Comparison of ENCODE assay signal across 13 cellular contexts in the genomic region with DNA sequence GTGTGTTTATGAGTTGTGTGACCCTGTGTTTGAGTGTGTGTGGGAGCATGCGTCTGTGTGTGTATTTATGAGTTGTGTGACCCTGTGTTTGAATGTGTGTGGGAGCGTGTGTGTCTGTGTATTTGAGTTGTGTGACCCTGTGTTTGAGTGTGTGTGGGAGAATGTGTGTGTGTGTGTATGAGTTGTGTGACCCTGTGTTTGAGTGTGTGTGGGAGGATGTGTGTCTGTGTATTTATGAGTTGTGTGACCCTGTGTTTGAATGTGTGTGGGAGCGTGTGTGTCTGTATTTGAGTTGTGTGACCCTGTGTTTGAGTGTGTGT. TPM values are rescaled to one million over a fixed set of nuclear protein-coding genes. Genes with fewer than 3 reads are reported as not detected.
DNase-seq lines count a peak whose midpoint lies in the region; ATAC-seq, FAIRE-seq and TF ChIP-seq lines count a peak whose summit lies in the region.
"Not testable (repeated sequence)": the region's sequence is repeated elsewhere in the genome, so short reads cannot be mapped to it uniquely, and the experiment has no call there.
"Had no signal": no experiment of that assay in that cellular context is flagged by ENCODE, and none has a peak within 500 bp of the region (broad histone marks: within the 10 kb centered on the region; RNA-seq: fewer than 3 reads in every experiment).

No MANE protein-coding gene starts in this region.

- not testable (repeated sequence) for TF ChIP-seq EP300 in K562 (IDR thresholded peaks at IDR 0.05; ENCODE audit: low read length)

- not testable (repeated sequence) for DNase-seq in CD4-positive, CD25-positive, alpha-beta regulatory T cell; HCT116 (ENCODE audit: low read depth, low spot score); T-helper 17 cell; K562 (ENCODE audit: extremely low read depth in 1 of 4, low spot score in 3 of 4); immature natural killer cell; natural killer cell treated with Interleukin-12 subunit alpha and Interleukin-12 subunit beta and Interleukin-15 and Interleukin-18, amount 100 ng/mL, for 72 hours (ENCODE audit: low spot score)

- intact Hi-C loops in HCT116 (cut with micrococcal nuclease) (loop anchor here (1.0 kb wide), 1 partner anchor 37 kb away; no protein-coding TSS in a partner anchor), K562 (cut with micrococcal nuclease) (loop anchor here (1.0 kb wide), 1 partner anchor 37 kb away; no protein-coding TSS in a partner anchor)

- H3K4me1 Mint-ChIP-seq in CD4-positive, CD25-positive, alpha-beta regulatory T cell = peaks cover 10 to 28% (median 20%) of the 10 kb centered on the region in 4 donors
- peaks cover 20% of the 10 kb centered on the region for H3K4me1 Mint-ChIP-seq in T-helper 17 cell
- H3K4me1 Mint-ChIP-seq in activated T-helper 17 cell treated with anti-CD3 and anti-CD28 coated beads, Interleukin-2, amount 50 U/mL, for 72 hours = peaks cover 13% of the 10 kb centered on the region
- peaks cover 14 to 15% of the 10 kb centered on the region in 2 donors for H3K4me1 Mint-ChIP-seq in immature natural killer cell
- peaks cover 11 to 15% of the 10 kb centered on the region in 2 donors for H3K4me1 Mint-ChIP-seq in natural killer cell treated with Interleukin-12 subunit alpha and Interleukin-12 subunit beta and Interleukin-15 and Interleukin-18, amount 100 ng/mL, for 72 hours (ENCODE audit: low read depth in 2 of 2)
- H3K4me1 Mint-ChIP-seq in stimulated activated naive CD8-positive, alpha-beta T cell treated with anti-CD3 and anti-CD28 coated beads, Interleukin-15, Interleukin-2, amounts not matched to agents 100 ng/mL and 50 ng/mL, for 24 hours (ENCODE audit: low read depth) = peaks cover 17% of the 10 kb centered on the region

- not testable (repeated sequence) for H4K20me1 ChIP-seq in HCT116 (ENCODE audit: insufficient read depth); K562 (replicated peaks; ENCODE audit: control insufficient read depth, insufficient read depth, low read length)

- H3K4me1 ChIP-seq in CD4-positive, CD25-positive, alpha-beta regulatory T cell (ENCODE audit: control insufficient read depth, insufficient read depth, low read length, poor library complexity, severe bottlenecking) = peaks cover 15% of the 10 kb centered on the region
- not testable (repeated sequence) for H3K4me1 ChIP-seq in HCT116 (ENCODE audit: control insufficient read depth in 1 of 2, insufficient read depth in 2 of 2, low read length in 2 of 2)
- H3K4me1 ChIP-seq in K562 (replicated peaks in 1 of 2; ENCODE audit: control insufficient read depth in 2 of 2, insufficient read depth in 2 of 2, low read length in 2 of 2) = peaks cover 0 to 41% of the 10 kb centered on the region in 2 experiments; a peak in 3 of 5 replicates

- FAIRE-seq in K562 (lab: Jason Lieb, UNC) = peak; percentile 19

- TF ChIP-seq CTCF in HCT116 (IDR thresholded peaks at IDR 0.05 in 2 of 3, conservative IDR thresholded peaks at IDR 0.05 in 1 of 3; ENCODE audit: borderline replicate concordance in 1 of 3, insufficient read depth in 1 of 3, low read depth in 2 of 3, low read length in 2 of 3); K562 (IDR thresholded peaks at IDR 0.05 in 2 of 3, conservative IDR thresholded peaks at IDR 0.05 in 1 of 3; ENCODE audit: insufficient read depth in 2 of 3, low read depth in 1 of 3, low read length in 3 of 3): not testable (repeated sequence)

- H3K9ac ChIP-seq in HCT116 (ENCODE audit: low read length); K562 (ENCODE audit: insufficient read depth in 1 of 2, low read depth in 2 of 2, low read length in 2 of 2): not testable (repeated sequence)

- H3K9me2 ChIP-seq in HCT116 (ENCODE audit: insufficient read depth) = not testable (repeated sequence)

- not testable (repeated sequence) for H3K9me3 ChIP-seq in CD4-positive, CD25-positive, alpha-beta regulatory T cell (ENCODE audit: control insufficient read depth in 2 of 2, low read length in 2 of 2); HCT116 (ENCODE audit: control insufficient read depth in 1 of 2, insufficient read depth in 1 of 2, low read depth in 1 of 2, low read length in 2 of 2); T-helper 17 cell (ENCODE audit: control insufficient read depth, low read length, poor library complexity, severe bottlenecking); K562 (replicated peaks; ENCODE audit: control insufficient read depth, insufficient read depth, low read depth, low read length)

- H3K27me3 Mint-ChIP-seq in CD4-positive, CD25-positive, alpha-beta regulatory T cell = peaks cover 34% of the 10 kb centered on the region
- H3K27me3 Mint-ChIP-seq in T-helper 17 cell (peaks cover 49% of the 10 kb centered on the region), immature natural killer cell (ENCODE audit: low read depth in 3 of 3) (peaks cover 11 to 26% (median 15%) of the 10 kb centered on the region in 3 donors)
- H3K27me3 Mint-ChIP-seq in activated T-helper 17 cell treated with anti-CD3 and anti-CD28 coated beads, Interleukin-2, amount 50 U/mL, for 72 hours = peaks cover 30% of the 10 kb centered on the region
- peaks cover 18 to 34% of the 10 kb centered on the region in 2 donors for H3K27me3 Mint-ChIP-seq in natural killer cell treated with Interleukin-12 subunit alpha and Interleukin-12 subunit beta and Interleukin-15 and Interleukin-18, amount 100 ng/mL, for 72 hours
- H3K27me3 Mint-ChIP-seq in stimulated activated naive CD8-positive, alpha-beta T cell treated with anti-CD3 and anti-CD28 coated beads, Interleukin-15, Interleukin-2, amounts not matched to agents 100 ng/mL and 50 ng/mL, for 24 hours = peaks cover 37% of the 10 kb centered on the region

- not testable (repeated sequence) for TF ChIP-seq RAD21 in HCT116 (IDR thresholded peaks at IDR 0.05; ENCODE audit: low read depth); K562 (CRISPR knock-in tag; conservative IDR thresholded peaks at IDR 0.05 in 1 of 2, IDR thresholded peaks at IDR 0.05 in 1 of 2)

- H3K4me3 Mint-ChIP-seq in CD4-positive, CD25-positive, alpha-beta regulatory T cell = peak overlapping the region in 3 of 4 donors; percentile 41 to 84 (median 70)
- H3K4me3 Mint-ChIP-seq in T-helper 17 cell = peak overlapping the region; percentile 88
- peak overlapping the region; percentile 3 for H3K4me3 Mint-ChIP-seq in activated T-helper 17 cell treated with anti-CD3 and anti-CD28 coated beads, Interleukin-2, amount 50 U/mL, for 72 hours
- H3K4me3 Mint-ChIP-seq in immature natural killer cell = peak overlapping the region; percentile 0 to 46 (median 8)
- H3K4me3 Mint-ChIP-seq in natural killer cell treated with Interleukin-12 subunit alpha and Interleukin-12 subunit beta and Interleukin-15 and Interleukin-18, amount 100 ng/mL, for 72 hours = peak overlapping the region; percentile 32
- H3K4me3 Mint-ChIP-seq in stimulated activated naive CD8-positive, alpha-beta T cell treated with anti-CD3 and anti-CD28 coated beads, Interleukin-15, Interleukin-2, amounts not matched to agents 100 ng/mL and 50 ng/mL, for 24 hours = peak overlapping the region; percentile 53

- not testable (repeated sequence) for H3K27ac Mint-ChIP-seq in CD4-positive, CD25-positive, alpha-beta regulatory T cell
- peak overlapping the region; percentile 86 for H3K27ac Mint-ChIP-seq in T-helper 17 cell
- H3K27ac Mint-ChIP-seq in activated T-helper 17 cell treated with anti-CD3 and anti-CD28 coated beads, Interleukin-2, amount 50 U/mL, for 72 hours = peak overlapping the region; percentile 19
- peak overlapping the region in 3 of 6 donors; percentile 16 to 51 (median 22) for H3K27ac Mint-ChIP-seq in immature natural killer cell
- H3K27ac Mint-ChIP-seq in natural killer cell treated with Interleukin-12 subunit alpha and Interleukin-12 subunit beta and Interleukin-15 and Interleukin-18, amount 100 ng/mL, for 72 hours = peak overlapping the region in 1 of 2 donors; percentile 0
- H3K27ac Mint-ChIP-seq in stimulated activated naive CD8-positive, alpha-beta T cell treated with anti-CD3 and anti-CD28 coated beads, Interleukin-15, Interleukin-2, amounts not matched to agents 100 ng/mL and 50 ng/mL, for 24 hours = peak overlapping the region; percentile 32

- not testable (repeated sequence) for TF ChIP-seq POLR2A in HCT116 (IDR thresholded peaks at IDR 0.05; ENCODE audit: borderline replicate concordance, extremely low read depth, insufficient read depth, insufficient read length); K562 (conservative IDR thresholded peaks at IDR 0.05)

- not testable (repeated sequence) for H3K36me3 Mint-ChIP-seq in CD4-positive, CD25-positive, alpha-beta regulatory T cell; activated T-helper 17 cell treated with anti-CD3 and anti-CD28 coated beads, Interleukin-2, amount 50 U/mL, for 72 hours (ENCODE audit: low read depth); immature natural killer cell; natural killer cell treated with Interleukin-12 subunit alpha and Interleukin-12 subunit beta and Interleukin-15 and Interleukin-18, amount 100 ng/mL, for 72 hours; stimulated activated naive CD8-positive, alpha-beta T cell treated with anti-CD3 and anti-CD28 coated beads, Interleukin-15, Interleukin-2, amounts not matched to agents 100 ng/mL and 50 ng/mL, for 24 hours (ENCODE audit: low read depth)
- H3K36me3 Mint-ChIP-seq in T-helper 17 cell (ENCODE audit: low read depth) = peaks cover 13% of the 10 kb centered on the region

- not testable (repeated sequence) for H2AFZ ChIP-seq in HCT116 (ENCODE audit: low read depth, low read length, poor library complexity, severe bottlenecking); K562 (ENCODE audit: low read depth, low read length)

- BruUV-seq in HCT116 (replicated peaks; lab: Mats Ljungman, UMichigan); K562 (replicated peaks; lab: Mats Ljungman, UMichigan): not testable (repeated sequence)

- in situ Hi-C loops in K562 (cut with MboI) = not testable (repeated sequence)

- CTCF ChIA-PET in HCT116 (lab: Charles Lee) (interaction anchor here (0.8 to 1.8 kb wide), 9 partner anchors 13 to 243 kb away, joined by 3 to 27 read pairs (median 5); no protein-coding TSS in a partner anchor), K562 (lab: Yijun Ruan, JAX; ENCODE audit: low intra/inter-chr PET ratio) (interaction anchor here (0.6 to 1.5 kb wide), 3 partner anchors 35 to 212 kb away, joined by 3 to 16 read pairs (median 3); no protein-coding TSS in a partner anchor)

- H3K4me3 ChIP-seq in CD4-positive, CD25-positive, alpha-beta regulatory T cell (ENCODE audit: low read depth, low read length); HCT116 (replicated peaks in 1 of 2; ENCODE audit: low read depth in 1 of 2, low read length in 2 of 2); K562: not testable (repeated sequence)

- not testable (repeated sequence) for H3K36me3 ChIP-seq in CD4-positive, CD25-positive, alpha-beta regulatory T cell (ENCODE audit: control insufficient read depth, insufficient read depth, low read length); HCT116 (ENCODE audit: control insufficient read depth in 1 of 2, insufficient read depth in 2 of 2, low read length in 2 of 2); K562 (ENCODE audit: control insufficient read depth, insufficient read depth, low read length)

- 0% methylated on average over 3 of the region's 3 CpGs for WGBS in K562 (ENCODE audit: insufficient coverage, low coverage, missing lambda C conversion rate)

- POLR2A ChIA-PET in HCT116 (lab: Charles Lee) = interaction anchor here (0.9 to 1.4 kb wide), 3 partner anchors 13 to 302 kb away, joined by 3 to 5 read pairs (median 3); no protein-coding TSS in a partner anchor
- POLR2A ChIA-PET in K562 (lab: Yijun Ruan, JAX) = interaction anchor here (0.6 to 1.0 kb wide), 2 partner anchors 15 to 16 kb away, joined by 3 to 4 read pairs; no protein-coding TSS in a partner anchor

- ATAC-seq in CD4-positive, CD25-positive, alpha-beta regulatory T cell (ENCODE audit: low read depth in 2 of 2); HCT116; T-helper 17 cell; activated T-helper 17 cell treated with anti-CD3 and anti-CD28 coated beads, Interleukin-2, amount 50 U/mL, for 72 hours (replicated peaks); K562; natural killer cell treated with Interleukin-12 subunit alpha and Interleukin-12 subunit beta and Interleukin-15 and Interleukin-18, amount 100 ng/mL, for 72 hours: not testable (repeated sequence)

- not testable (repeated sequence) for H3K27me3 ChIP-seq in CD4-positive, CD25-positive, alpha-beta regulatory T cell (ENCODE audit: control insufficient read depth, insufficient read depth, low read length); HCT116 (ENCODE audit: insufficient read depth, low read length)
- H3K27me3 ChIP-seq in K562 (ENCODE audit: control insufficient read depth in 2 of 2, insufficient read depth in 2 of 2, low read length in 2 of 2) = peaks cover 26 to 94% of the 10 kb centered on the region in 2 experiments

- H3K9me3 Mint-ChIP-seq in CD4-positive, CD25-positive, alpha-beta regulatory T cell; activated T-helper 17 cell treated with anti-CD3 and anti-CD28 coated beads, Interleukin-2, amount 50 U/mL, for 72 hours; immature natural killer cell; natural killer cell treated with Interleukin-12 subunit alpha and Interleukin-12 subunit beta and Interleukin-15 and Interleukin-18, amount 100 ng/mL, for 72 hours; stimulated activated naive CD8-positive, alpha-beta T cell treated with anti-CD3 and anti-CD28 coated beads, Interleukin-15, Interleukin-2, amounts not matched to agents 100 ng/mL and 50 ng/mL, for 24 hours: not testable (repeated sequence)

- H3K4me2 ChIP-seq in HCT116 (ENCODE audit: low read length) = peak overlapping the region; percentile 80
- H3K4me2 ChIP-seq in K562 (ENCODE audit: insufficient read depth, low read length) = not testable (repeated sequence)

- not testable (repeated sequence) for H3K79me2 ChIP-seq in HCT116 (ENCODE audit: insufficient read depth, low read length); K562 (ENCODE audit: control insufficient read depth, insufficient read depth, low read length)

- not testable (repeated sequence) for H3K9me1 ChIP-seq in K562 (ENCODE audit: control insufficient read depth, insufficient read depth, low read length)

- RAD21 ChIA-PET in HCT116 (lab: Charles Lee; ENCODE audit: low non-redundant PET in 1 of 2, low total read pairs in 2 of 2, uncharacterized antibody in 2 of 2, unreplicated experiment in 2 of 2) = interaction anchor here (0.7 to 1.4 kb wide), 5 partner anchors 37 to 204 kb away, joined by 4 to 13 read pairs (median 6); no protein-coding TSS in a partner anchor

- H3K27ac ChIP-seq in CD4-positive, CD25-positive, alpha-beta regulatory T cell (ENCODE audit: insufficient read depth, low read length, poor library complexity, severe bottlenecking); HCT116 (ENCODE audit: low read depth, low read length); K562 (ENCODE audit: extremely low read depth, low read depth, low read length): not testable (repeated sequence)

RNA-seq across cellular contexts. Expression of a gene that starts 19.4 kb away (rescaled TPM):
- total RNA-seq in CD4-positive, CD25-positive, alpha-beta regulatory T cell = 4.1 TPM
- under 1 TPM in 3 of 4 donors, not detected in 1; 0.06 to 0.34 (median 0.32) TPM for polyA plus RNA-seq in CD4-positive, CD25-positive, alpha-beta regulatory T cell
- total RNA-seq in HCT116 (2021; ENCODE audit: unreplicated experiment) (37.6 TPM), T-helper 17 cell (1 to 10 TPM in 1 of 2 donors, under 1 TPM in 1; 0.89 to 2.4 TPM), K562 (2014; rRNA removed) (not detected in 2 replicates), K562 (2014; rRNA removed; fragmentation: Illumina TruSeq; extraction: Trizol) (not detected in 2 replicates), K562 (2015; rRNA removed; fragmentation: Illumina TruSeq; extraction: Trizol) (not detected in 2 replicates), K562 (2021) (0.27 and 0.31 TPM in 2 replicates)
- polyA plus RNA-seq in HCT116 (2012) = 24.4 and 24.9 TPM in 2 replicates
- 1 to 10 TPM; 5.2 to 7.0 TPM for total RNA-seq in activated T-helper 17 cell treated with anti-CD3 and anti-CD28 coated beads, Interleukin-2, amount 50 U/mL, for 72 hours
- total RNA-seq in K562 (2011; cell fraction: chromatin; rRNA removed; ENCODE audit: low replicate concordance) = not detected in 2 replicates
- 0.13 TPM in 1 of 2 replicates, not detected in the other for total RNA-seq in K562 (2011; cell fraction: nucleolus; rRNA removed)
- 0.15 TPM in 1 of 2 replicates, not detected in the other for total RNA-seq in K562 (2011; cell fraction: nucleoplasm; rRNA removed)
- polyA plus RNA-seq in K562 (2011; rRNA removed) (not detected in 2 replicates), K562 (2014; fragmentation: Illumina TruSeq; extraction: Trizol) (not detected in 2 replicates), K562 (2014; fragmentation: Nextera tagmentation; extraction: Ambion mirVana) (not detected), K562 (2014; rRNA removed) (0.04 and 0.05 TPM in 2 replicates), immature natural killer cell (1 to 10 TPM in 2 of 3 donors, under 1 TPM in 1; 0.95 to 3.5 (median 2.0) TPM)
- 0.03 TPM in 1 of 2 replicates, not detected in the other for polyA plus RNA-seq in K562 (2011; cell fraction: cytosol; rRNA removed)
- polyA plus RNA-seq in K562 (2011; cell fraction: nucleus; rRNA removed) = 0.06 and 0.10 TPM in 2 replicates
- polyA plus RNA-seq in K562 (2012) = 0.03 TPM in 1 of 2 replicates, not detected in the other
- not detected in 2 replicates for polyA minus RNA-seq in K562 (2011; rRNA and poly(A)+ RNA removed)
- not detected in 2 replicates for polyA minus RNA-seq in K562 (2011; cell fraction: cytosol; rRNA and poly(A)+ RNA removed)
- not detected in 2 replicates for polyA minus RNA-seq in K562 (2011; cell fraction: nucleus; rRNA and poly(A)+ RNA removed)
- total RNA-seq in natural killer cell treated with Interleukin-12 subunit alpha and Interleukin-12 subunit beta and Interleukin-15 and Interleukin-18, amount 100 ng/mL, for 72 hours = 100 to 1,000 TPM in 1 of 2 donors, 10 to 100 TPM in 1; 34.9 to 100 TPM
- total RNA-seq: A172 had no signal

RNA-seq across cellular contexts. Expression of a gene that starts 34.0 kb away (rescaled TPM):
- total RNA-seq in CD4-positive, CD25-positive, alpha-beta regulatory T cell = 31.9 TPM
- polyA plus RNA-seq in CD4-positive, CD25-positive, alpha-beta regulatory T cell = 10 to 100 TPM; 15.5 to 19.9 (median 17.0) TPM
- 35.6 TPM for total RNA-seq in HCT116 (2021; ENCODE audit: unreplicated experiment)
- 22.1 and 24.1 TPM in 2 replicates for polyA plus RNA-seq in HCT116 (2012)
- total RNA-seq in T-helper 17 cell = 10 to 100 TPM; 33.4 to 39.9 TPM
- total RNA-seq in activated T-helper 17 cell treated with anti-CD3 and anti-CD28 coated beads, Interleukin-2, amount 50 U/mL, for 72 hours = 10 to 100 TPM; 32.7 to 34.6 TPM
- total RNA-seq in K562 (2011; cell fraction: chromatin; rRNA removed; ENCODE audit: low replicate concordance) = 26.6 and 28.0 TPM in 2 replicates
- total RNA-seq in K562 (2011; cell fraction: nucleolus; rRNA removed) = 15.2 and 19.5 TPM in 2 replicates
- total RNA-seq in K562 (2011; cell fraction: nucleoplasm; rRNA removed) = 23.8 and 32.1 TPM in 2 replicates
- 22.2 and 26.0 TPM in 2 replicates for total RNA-seq in K562 (2014; rRNA removed)
- total RNA-seq in K562 (2014; rRNA removed; fragmentation: Illumina TruSeq; extraction: Trizol) = 21.8 and 23.4 TPM in 2 replicates
- total RNA-seq in K562 (2015; rRNA removed; fragmentation: Illumina TruSeq; extraction: Trizol) = 22.4 and 23.0 TPM in 2 replicates
- 29.0 and 31.6 TPM in 2 replicates for total RNA-seq in K562 (2021)
- polyA plus RNA-seq in K562 (2011; rRNA removed) = 24.6 and 26.3 TPM in 2 replicates
- polyA plus RNA-seq in K562 (2011; cell fraction: cytosol; rRNA removed) = 20.8 and 25.4 TPM in 2 replicates
- polyA plus RNA-seq in K562 (2011; cell fraction: nucleus; rRNA removed) = 19.8 and 21.7 TPM in 2 replicates
- polyA plus RNA-seq in K562 (2012) = 21.3 and 23.2 TPM in 2 replicates
- 22.2 TPM in 2 replicates for polyA plus RNA-seq in K562 (2014; fragmentation: Illumina TruSeq; extraction: Trizol)
- 10 to 100 TPM in 1 of 2 experiments, 1 to 10 TPM in 1; 7.5 to 12.9 TPM for polyA plus RNA-seq in K562 (2014; fragmentation: Nextera tagmentation; extraction: Ambion mirVana)
- polyA plus RNA-seq in K562 (2014; rRNA removed) = 24.9 and 25.7 TPM in 2 replicates
- polyA minus RNA-seq in K562 (2011; rRNA and poly(A)+ RNA removed) = 31.4 and 32.6 TPM in 2 replicates
- polyA minus RNA-seq in K562 (2011; cell fraction: cytosol; rRNA and poly(A)+ RNA removed) = 15.6 and 17.0 TPM in 2 replicates
- 6.1 and 10.0 TPM in 2 replicates for polyA minus RNA-seq in K562 (2011; cell fraction: nucleus; rRNA and poly(A)+ RNA removed)
- polyA plus RNA-seq in immature natural killer cell = 10 to 100 TPM; 20.7 to 26.8 (median 21.3) TPM
- 10 to 100 TPM; 34.9 to 35.5 TPM for total RNA-seq in natural killer cell treated with Interleukin-12 subunit alpha and Interleukin-12 subunit beta and Interleukin-15 and Interleukin-18, amount 100 ng/mL, for 72 hours

RNA-seq across cellular contexts. Expression of a gene that starts 34.9 kb away (rescaled TPM):
- not detected for total RNA-seq in CD4-positive, CD25-positive, alpha-beta regulatory T cell
- polyA plus RNA-seq in CD4-positive, CD25-positive, alpha-beta regulatory T cell = not detected
- total RNA-seq in HCT116 (2021; ENCODE audit: unreplicated experiment) (not detected), T-helper 17 cell (not detected), K562 (2014; rRNA removed) (not detected in 2 replicates), K562 (2014; rRNA removed; fragmentation: Illumina TruSeq; extraction: Trizol) (not detected in 2 replicates), K562 (2015; rRNA removed; fragmentation: Illumina TruSeq; extraction: Trizol) (not detected in 2 replicates), K562 (2021) (not detected in 2 replicates)
- not detected in 2 replicates for polyA plus RNA-seq in HCT116 (2012)
- total RNA-seq in activated T-helper 17 cell treated with anti-CD3 and anti-CD28 coated beads, Interleukin-2, amount 50 U/mL, for 72 hours = not detected
- not detected in 2 replicates for total RNA-seq in K562 (2011; cell fraction: chromatin; rRNA removed; ENCODE audit: low replicate concordance)
- total RNA-seq in K562 (2011; cell fraction: nucleolus; rRNA removed) = not detected in 2 replicates
- total RNA-seq in K562 (2011; cell fraction: nucleoplasm; rRNA removed) = not detected in 2 replicates
- polyA plus RNA-seq in K562 (2011; rRNA removed) (not detected in 2 replicates), K562 (2014; fragmentation: Illumina TruSeq; extraction: Trizol) (not detected in 2 replicates), K562 (2014; fragmentation: Nextera tagmentation; extraction: Ambion mirVana) (not detected), K562 (2014; rRNA removed) (not detected in 2 replicates), immature natural killer cell (not detected)
- polyA plus RNA-seq in K562 (2011; cell fraction: cytosol; rRNA removed) = not detected in 2 replicates
- not detected in 2 replicates for polyA plus RNA-seq in K562 (2011; cell fraction: nucleus; rRNA removed)
- polyA plus RNA-seq in K562 (2012) = not detected in 2 replicates
- not detected in 2 replicates for polyA minus RNA-seq in K562 (2011; rRNA and poly(A)+ RNA removed)
- not detected in 2 replicates for polyA minus RNA-seq in K562 (2011; cell fraction: cytosol; rRNA and poly(A)+ RNA removed)
- polyA minus RNA-seq in K562 (2011; cell fraction: nucleus; rRNA and poly(A)+ RNA removed) = not detected in 2 replicates
- total RNA-seq in natural killer cell treated with Interleukin-12 subunit alpha and Interleukin-12 subunit beta and Interleukin-15 and Interleukin-18, amount 100 ng/mL, for 72 hours = not detected
- total RNA-seq: A172; CD4-positive, alpha-beta memory T cell; G401; OCI-LY7; Right ventricle myocardium superior had no signal
- polyA plus RNA-seq: CD4-positive, alpha-beta memory T cell had no signal

RNA-seq across cellular contexts. Expression of a gene that starts 45.6 kb away (rescaled TPM):
- 80.8 TPM for total RNA-seq in CD4-positive, CD25-positive, alpha-beta regulatory T cell
- polyA plus RNA-seq in CD4-positive, CD25-positive, alpha-beta regulatory T cell = 10 to 100 TPM; 30.9 to 47.8 (median 38.2) TPM
- total RNA-seq in HCT116 (2021; ENCODE audit: unreplicated experiment) (41.4 TPM), T-helper 17 cell (10 to 100 TPM; 58.3 to 65.7 TPM), K562 (2014; rRNA removed) (31.2 and 36.7 TPM in 2 replicates), K562 (2014; rRNA removed; fragmentation: Illumina TruSeq; extraction: Trizol) (22.2 and 23.4 TPM in 2 replicates), K562 (2015; rRNA removed; fragmentation: Illumina TruSeq; extraction: Trizol) (26.8 and 27.1 TPM in 2 replicates), K562 (2021) (38.2 and 43.6 TPM in 2 replicates)
- 18.9 and 21.9 TPM in 2 replicates for polyA plus RNA-seq in HCT116 (2012)
- 10 to 100 TPM; 51.4 to 51.5 TPM for total RNA-seq in activated T-helper 17 cell treated with anti-CD3 and anti-CD28 coated beads, Interleukin-2, amount 50 U/mL, for 72 hours
- total RNA-seq in K562 (2011; cell fraction: chromatin; rRNA removed; ENCODE audit: low replicate concordance) = 117 and 149 TPM in 2 replicates
- total RNA-seq in K562 (2011; cell fraction: nucleolus; rRNA removed) = 70.2 and 72.0 TPM in 2 replicates
- total RNA-seq in K562 (2011; cell fraction: nucleoplasm; rRNA removed) = 82.5 and 92.1 TPM in 2 replicates
- polyA plus RNA-seq in K562 (2011; rRNA removed) (40.5 and 50.2 TPM in 2 replicates), K562 (2014; fragmentation: Illumina TruSeq; extraction: Trizol) (37.4 and 37.9 TPM in 2 replicates), K562 (2014; fragmentation: Nextera tagmentation; extraction: Ambion mirVana) (1 to 10 TPM; 4.4 to 4.8 TPM), K562 (2014; rRNA removed) (44.3 and 46.8 TPM in 2 replicates), immature natural killer cell (10 to 100 TPM; 23.1 to 48.8 (median 37.7) TPM)
- 31.2 and 58.5 TPM in 2 replicates for polyA plus RNA-seq in K562 (2011; cell fraction: cytosol; rRNA removed)
- polyA plus RNA-seq in K562 (2011; cell fraction: nucleus; rRNA removed) = 256 and 286 TPM in 2 replicates
- 23.7 and 36.2 TPM in 2 replicates for polyA plus RNA-seq in K562 (2012)
- polyA minus RNA-seq in K562 (2011; rRNA and poly(A)+ RNA removed) = 32.2 and 34.2 TPM in 2 replicates
- 13.9 and 15.7 TPM in 2 replicates for polyA minus RNA-seq in K562 (2011; cell fraction: cytosol; rRNA and poly(A)+ RNA removed)
- 35.7 and 49.3 TPM in 2 replicates for polyA minus RNA-seq in K562 (2011; cell fraction: nucleus; rRNA and poly(A)+ RNA removed)
- 10 to 100 TPM; 57.6 to 81.1 TPM for total RNA-seq in natural killer cell treated with Interleukin-12 subunit alpha and Interleukin-12 subunit beta and Interleukin-15 and Interleukin-18, amount 100 ng/mL, for 72 hours

Comparison
In these comparisons a context has a peak if more than half of its experiments do, and no peak if none do; other contexts are left out.
1. H3K4me3 Mint-ChIP-seq: peak in every context shown above with its lines; median percentile 88 in T-helper 17 cell; 70 in CD4-positive, CD25-positive, alpha-beta regulatory T cell; 53 in stimulated activated naive CD8-positive, alpha-beta T cell treated with anti-CD3 and anti-CD28 coated beads, Interleukin-15, Interleukin-2, amounts not matched to agents 100 ng/mL and 50 ng/mL, for 24 hours; 32 in natural killer cell treated with Interleukin-12 subunit alpha and Interleukin-12 subunit beta and Interleukin-15 and Interleukin-18, amount 100 ng/mL, for 72 hours; 8 in immature natural killer cell; 3 in activated T-helper 17 cell treated with anti-CD3 and anti-CD28 coated beads, Interleukin-2, amount 50 U/mL, for 72 hours.